In genomic region chr6:33123732-33124524, GRCh38 we compare ENCODE assay signal across 8 cellular contexts. TPM values are rescaled to one million over a fixed set of nuclear protein-coding genes. Genes with fewer than 3 reads are reported as not detected.
A peak's percentile ranks its signal among the peaks of the same experiment; 100 is the strongest.
DNase-seq lines count a peak whose midpoint lies in the region; ATAC-seq and TF ChIP-seq lines count a peak whose summit lies in the region.

No MANE protein-coding gene starts in this region.

- no peak overlapping the region for H3K27ac ChIP-seq in lung (ENCODE audit: low read depth in 1 of 2, low read length in 1 of 2)

- no peaks in the 10 kb centered on the region for H3K9me3 ChIP-seq in lung (ENCODE audit: control insufficient read depth in 2 of 2, insufficient read depth in 1 of 2, low read length in 1 of 2)

- H3K36me3 ChIP-seq in lung (ENCODE audit: control insufficient read depth in 2 of 2, insufficient read depth in 2 of 2, low read length in 2 of 2) = no peaks in the 10 kb centered on the region

- 68 to 91% methylated on average over 20 of the region's 20 CpGs for WGBS in lung, 2 donors

- H3K4me1 ChIP-seq in lung (ENCODE audit: control insufficient read depth in 2 of 2, insufficient read depth in 2 of 2, low read length in 2 of 2) = no peaks in the 10 kb centered on the region

- H3K27me3 ChIP-seq in lung (ENCODE audit: control insufficient read depth, insufficient read depth) = no peaks in the 10 kb centered on the region

- DNase-seq in Ammon's horn (ENCODE audit: low spot score) (peak; percentile 25), NCI-H2171 (lab: John Stamatoyannopoulos, UW) (peak; percentile 61), astrocyte of the spinal cord (ENCODE audit: low read depth, low spot score) (peak; percentile 13), lung (ENCODE audit: low spot score) (no peak), ecto neural progenitor cell (ENCODE audit: low spot score) (no peak)

- no peak overlapping the region for H3K4me3 ChIP-seq in GM12875 (ENCODE audit: low read depth, low read length)
- no peak overlapping the region for H3K4me3 ChIP-seq in astrocyte of the spinal cord (ENCODE audit: low read depth, low read length)
- no peak overlapping the region for H3K4me3 ChIP-seq in lung

- TF ChIP-seq CTCF in GM12875 (IDR thresholded peaks at IDR 0.05; ENCODE audit: borderline replicate concordance, insufficient read depth, low read depth, low read length) (peak; percentile 42; the same call in 1 of the 2 replicates), astrocyte of the spinal cord (IDR thresholded peaks at IDR 0.05; ENCODE audit: low read depth, low read length) (peak; percentile 41), lung (IDR thresholded peaks at IDR 0.05; ENCODE audit: control extremely low read depth, extremely low read depth) (peak; percentile 27)

- in situ Hi-C loops in astrocyte of the spinal cord (cut with HindIII; ENCODE audit: low sequenced_read_pairs) = no loop called here

- no peak for ATAC-seq in lung (ENCODE audit: insufficient read depth, low FRiP score)
- no peak for ATAC-seq in GM18907 (IDR thresholded peaks at IDR 0.05; ENCODE audit: unreplicated experiment)
- ATAC-seq in GM19397 (IDR thresholded peaks at IDR 0.05; ENCODE audit: unreplicated experiment) = no peak

RNA-seq across cellular contexts. Expression of gene HLA-DPB1, which starts 48.1 kb away (rescaled TPM):
- 100 to 1,000 TPM in 1 of 2 donors, 10 to 100 TPM in 1; 69.8 to 235 TPM for total RNA-seq in lung
- polyA plus RNA-seq in lung = 100 to 1,000 TPM; 170 to 240 TPM

RNA-seq across cellular contexts. Expression of gene HLA-DPA1, which starts 50.5 kb away (rescaled TPM):
- total RNA-seq in lung = 100 to 1,000 TPM in 1 of 2 donors, 10 to 100 TPM in 1; 96.2 to 321 TPM
- 100 to 1,000 TPM; 105 to 184 TPM for polyA plus RNA-seq in lung

Comparison
In these comparisons a context has a peak if more than half of its experiments do, and no peak if none do; other contexts are left out.
1. DNase-seq: peak in Ammon's horn (single experiment), NCI-H2171 (single experiment) and astrocyte of the spinal cord (single experiment); none in lung (single experiment) and ecto neural progenitor cell (single experiment).
2. Peak in every context shown above with its lines, with median percentiles within 50 percentile points of each other: CTCF ChIP-seq.